22 cellular contexts compared by ENCODE assay signal in the genomic region with DNA sequence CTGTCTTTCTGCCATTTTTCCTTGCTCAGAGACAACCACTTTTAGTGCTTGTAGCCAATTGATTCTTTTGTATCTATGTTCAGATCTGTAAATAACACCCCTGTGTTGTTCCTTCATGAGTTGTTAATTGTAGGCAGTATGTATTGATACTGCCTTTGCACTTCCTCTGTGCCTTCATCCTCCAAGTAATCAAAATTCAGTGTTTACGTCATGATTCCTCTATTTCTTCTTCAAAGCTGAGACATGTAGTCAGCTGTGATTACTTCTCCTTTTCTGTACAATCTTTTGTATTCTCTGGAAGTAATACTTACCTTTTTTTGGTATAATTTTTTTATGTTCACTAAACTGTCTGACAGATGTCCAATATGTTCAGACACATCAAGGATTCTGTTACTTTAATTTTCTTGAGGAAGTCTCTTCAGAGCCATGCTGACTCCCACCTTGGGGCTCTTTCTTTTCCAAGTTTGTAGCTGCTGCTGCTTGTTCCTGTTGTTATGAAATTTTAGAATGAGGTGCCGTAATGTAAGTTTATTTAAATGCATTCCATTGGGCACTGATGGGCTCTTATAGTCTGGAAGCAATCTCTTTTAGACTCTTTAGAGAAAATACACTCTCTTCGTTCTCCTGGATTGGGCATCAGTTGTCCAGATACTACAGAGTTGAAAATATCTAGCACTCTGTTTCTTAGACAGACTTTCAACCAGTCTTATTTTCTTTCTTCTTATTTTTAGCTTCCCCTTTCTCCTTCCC. TPM values are rescaled to one million over a fixed set of nuclear protein-coding genes. Genes with fewer than 3 reads are reported as not detected.
DNase-seq lines count a peak whose midpoint lies in the region; ATAC-seq and TF ChIP-seq lines count a peak whose summit lies in the region.
"Had no signal": no experiment of that assay in that cellular context is flagged by ENCODE, and none has a peak within 500 bp of the region (broad histone marks: within the 10 kb centered on the region; RNA-seq: fewer than 3 reads in every experiment).

No MANE protein-coding gene starts in this region.

- H4K20me1 ChIP-seq in OCI-LY7 (ENCODE audit: insufficient read depth, low read length): no peaks in the 10 kb centered on the region

- H3K4me1 Mint-ChIP-seq in type B pancreatic cell (ENCODE audit: unreplicated experiment): no peaks in the 10 kb centered on the region
- H3K4me1 Mint-ChIP-seq: activated CD8-positive, alpha-beta memory T cell treated with anti-CD3 and anti-CD28 coated beads, Interleukin-2, amount 10 ng/mL, durations not matched to agents 7 days and 5 days; activated naive CD4-positive, alpha-beta T cell treated with anti-CD3 and anti-CD28 coated beads, Interleukin-2, amount 10 ng/mL, durations not matched to agents 7 days and 5 days; nephron; WTC11 had no signal

- H3K36me3 ChIP-seq in OCI-LY7 (ENCODE audit: insufficient read depth, low read length) (peaks cover 8% of the 10 kb centered on the region), tibial artery (peaks cover 0 to 12% (median 8%) of the 10 kb centered on the region in 3 donors)

- no peaks in the 10 kb centered on the region for H3K27me3 Mint-ChIP-seq in type B pancreatic cell
- H3K27me3 Mint-ChIP-seq: activated CD8-positive, alpha-beta memory T cell treated with anti-CD3 and anti-CD28 coated beads, Interleukin-2, amount 10 ng/mL, durations not matched to agents 7 days and 5 days; activated naive CD4-positive, alpha-beta T cell treated with anti-CD3 and anti-CD28 coated beads, Interleukin-2, amount 10 ng/mL, durations not matched to agents 7 days and 5 days had no signal

- H3K27me3 ChIP-seq in tibial artery: no peaks in the 10 kb centered on the region

- H3K4me1 ChIP-seq in OCI-LY7 (ENCODE audit: insufficient read depth, low read length, poor library complexity, severe bottlenecking) (peaks cover 6% of the 10 kb centered on the region), tibial artery (no peaks in the 10 kb centered on the region)

- no peak overlapping the region for H3K4me3 Mint-ChIP-seq in type B pancreatic cell
- H3K4me3 Mint-ChIP-seq: activated CD8-positive, alpha-beta memory T cell treated with anti-CD3 and anti-CD28 coated beads, Interleukin-2, amount 10 ng/mL, durations not matched to agents 7 days and 5 days; activated naive CD4-positive, alpha-beta T cell treated with anti-CD3 and anti-CD28 coated beads, Interleukin-2, amount 10 ng/mL, durations not matched to agents 7 days and 5 days; nephron; WTC11 had no signal

- H3K79me2 ChIP-seq in OCI-LY7 (ENCODE audit: insufficient read depth, low read depth, low read length): no peaks in the 10 kb centered on the region

- no peak overlapping the region for H3K4me2 ChIP-seq in OCI-LY7 (ENCODE audit: low read length)
- H3K4me2 ChIP-seq: KMS-11 had no signal

- no peaks in the 10 kb centered on the region for H3K9me2 ChIP-seq in OCI-LY7 (ENCODE audit: insufficient read depth, low read length)

- H3K9me3 ChIP-seq in OCI-LY7 (ENCODE audit: low read length) (no peaks in the 10 kb centered on the region), tibial artery (no peaks in the 10 kb centered on the region)

- no TSS peak for BruUV-seq in OCI-LY7 (replicated peaks; lab: Mats Ljungman, UMichigan)

- ATAC-seq in sciatic nerve (peak; percentile 38), HG02798 (IDR thresholded peaks at IDR 0.05; ENCODE audit: poor library complexity, unreplicated experiment) (no peak)
- ATAC-seq: activated CD8-positive, alpha-beta memory T cell treated with anti-CD3 and anti-CD28 coated beads, Interleukin-2, amount 10 ng/mL, durations not matched to agents 7 days and 5 days; WTC11 had no signal

- no peak overlapping the region for H2AFZ ChIP-seq in OCI-LY7 (ENCODE audit: low read length)

- H3K27ac ChIP-seq in OCI-LY7 (ENCODE audit: low read depth, low read length, poor library complexity, severe bottlenecking) (no peak overlapping the region), tibial artery (no peak overlapping the region)
- H3K27ac ChIP-seq: KMS-11 had no signal

- CTCF ChIA-PET in OCI-LY7 (lab: Charles Lee; ENCODE audit: unreplicated experiment): no interaction called here

- peak; percentile 0 to 80 for DNase-seq in NOMO-1 (lab: John Stamatoyannopoulos, UW; ENCODE audit: unreplicated experiment in 2 of 2)
- no peak for DNase-seq in NOMO-1 treated with dmso at 0.1 percent for 144 hours (lab: John Stamatoyannopoulos, UW; ENCODE audit: unreplicated experiment)
- DNase-seq in OCI-LY7 (ENCODE audit: low spot score): peak; percentile 7
- DNase-seq in fibroblast of peridontal ligament (ENCODE audit: extremely low read depth): peak; percentile 59
- DNase-seq in sciatic nerve (ENCODE audit: low spot score): no peak
- no peak for DNase-seq in type B pancreatic cell (ENCODE audit: extremely low spot score, unreplicated experiment)
- no peak for DNase-seq in tibial artery
- DNase-seq: 8988T; activated CD4-positive, alpha-beta T cell treated with anti-CD3 and anti-CD28 coated beads, Interleukin-2, amount 50 U/mL, for 1 hour; activated CD8-positive, alpha-beta memory T cell treated with anti-CD3 and anti-CD28 coated beads, Interleukin-2, amount 10 ng/mL, durations not matched to agents 7 days and 5 days; activated naive CD4-positive, alpha-beta T cell treated with anti-CD3 and anti-CD28 coated beads, Interleukin-2, amount 10 ng/mL, durations not matched to agents 7 days and 5 days; anterior cingulate cortex; DMS153; NCI-H1048; NCI-H1930; stimulated activated CD4-positive, alpha-beta T cell treated with anti-CD3 and anti-CD28 coated beads, Interleukin-15, amount 100 ng/mL, for 24 hours; T1000; trophoblast cell had no signal

- POLR2A ChIA-PET in OCI-LY7 (lab: Charles Lee): interaction anchor here (0.6 to 0.9 kb wide), 3 partner anchors 80 to 1181 kb away, joined by 3 read pairs; no protein-coding TSS in a partner anchor

- intact Hi-C loops in OCI-LY7 (cut with micrococcal nuclease; ENCODE audit: unreplicated experiment) (no loop called here), sciatic nerve (cut with DNase I) (no loop called here), tibial artery (cut with DNase I; ENCODE audit: low total_unique reads) (no loop called here)

- no peaks in the 10 kb centered on the region for H3K9me3 Mint-ChIP-seq in type B pancreatic cell
- H3K9me3 Mint-ChIP-seq: WTC11 had no signal

- H3K36me3 Mint-ChIP-seq in type B pancreatic cell: peaks cover 27% of the 10 kb centered on the region

- TF ChIP-seq CTCF in OCI-LY7 (conservative IDR thresholded peaks at IDR 0.05; ENCODE audit: low read length) (no peak), type B pancreatic cell (conservative IDR thresholded peaks at IDR 0.05) (no peak), tibial artery (IDR thresholded peaks at IDR 0.05) (no peak)

- no peak overlapping the region for H3K4me3 ChIP-seq in OCI-LY7 (ENCODE audit: low read depth, low read length, poor library complexity, severe bottlenecking)
- H3K4me3 ChIP-seq in tibial artery: no peak overlapping the region

- H3K27ac Mint-ChIP-seq in type B pancreatic cell: no peak overlapping the region
- H3K27ac Mint-ChIP-seq: activated CD8-positive, alpha-beta memory T cell treated with anti-CD3 and anti-CD28 coated beads, Interleukin-2, amount 10 ng/mL, durations not matched to agents 7 days and 5 days; activated naive CD4-positive, alpha-beta T cell treated with anti-CD3 and anti-CD28 coated beads, Interleukin-2, amount 10 ng/mL, durations not matched to agents 7 days and 5 days; nephron; WTC11 had no signal

RNA-seq across cellular contexts. Expression of gene LRRC70, which starts 30.5 kb away (rescaled TPM):
- total RNA-seq in OCI-LY7 (2014; rRNA removed; shearing (Covaris generic)): 1.1 and 1.6 TPM in 2 replicates
- 1.3 and 1.6 TPM in 2 replicates for total RNA-seq in OCI-LY7 (2022)
- 10.4 TPM for total RNA-seq in sciatic nerve
- 1.1 and 1.3 TPM in 2 replicates for total RNA-seq in type B pancreatic cell (ENCODE audit: low replicate concordance)

Comparison
In these comparisons a context has a peak if more than half of its experiments do, and no peak if none do; other contexts are left out.
1. DNase-seq: peak in NOMO-1 (2 of 2), OCI-LY7 (single experiment) and fibroblast of peridontal ligament (single experiment); none in NOMO-1 treated with dmso at 0.1 percent for 144 hours (single experiment), sciatic nerve (single experiment), type B pancreatic cell (single experiment) and tibial artery (0 of 2).